Comparison of ENCODE assay signal across 1 cellular context in the genomic region with DNA sequence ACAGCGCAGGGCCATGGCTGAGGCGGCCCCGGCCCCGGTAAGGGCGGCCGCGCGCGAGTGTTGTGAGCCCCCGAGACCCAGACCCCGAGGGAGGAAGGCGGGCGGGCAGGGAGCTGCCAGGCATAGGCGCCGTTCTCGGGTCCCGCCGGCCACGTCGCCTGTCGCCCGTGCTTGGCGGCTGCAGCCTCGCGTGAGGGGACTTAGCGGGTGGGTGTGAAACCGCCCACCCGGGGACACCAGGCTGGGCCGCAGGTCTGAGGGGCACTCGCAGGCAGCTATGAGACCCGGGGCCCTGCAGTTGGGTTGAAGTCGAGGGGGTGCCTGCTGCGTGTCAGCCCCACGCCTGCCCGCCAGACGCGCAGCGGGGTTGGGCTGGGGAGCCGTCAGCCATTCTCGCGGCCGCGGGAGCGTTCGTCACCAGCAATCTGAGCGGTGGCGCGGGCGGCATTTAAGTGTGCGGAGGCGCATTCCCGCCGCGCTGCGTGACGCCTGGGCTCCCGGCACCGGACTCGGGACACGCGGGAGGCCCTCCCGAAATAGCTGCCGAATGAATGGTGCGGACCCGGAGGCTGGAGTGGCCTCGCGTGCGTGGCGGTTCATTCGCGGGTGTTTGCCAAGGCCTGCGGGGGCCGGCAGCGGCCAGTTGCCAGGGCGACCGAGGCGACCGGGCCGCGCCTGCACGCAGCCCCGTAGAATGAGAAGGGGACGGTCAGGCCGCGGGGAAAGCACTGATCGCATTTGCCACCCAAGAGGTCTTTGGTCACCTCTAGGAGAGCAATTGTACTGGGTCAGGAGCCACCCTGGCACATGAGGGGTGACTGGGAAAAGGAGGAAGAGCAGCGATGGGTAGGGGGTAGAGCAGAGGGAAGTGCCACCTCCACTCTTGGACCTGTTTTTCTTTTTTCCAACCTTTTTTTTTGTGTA.
TF ChIP-seq lines count a peak whose summit lies in the region.

No MANE protein-coding gene starts in this region.

TF ChIP-seq in K562, 482 proteins besides CTCF, POLR2A, EP300 and RAD21 (continued from another document and continues in another):
- TF ChIP-seq, protein P1, sequence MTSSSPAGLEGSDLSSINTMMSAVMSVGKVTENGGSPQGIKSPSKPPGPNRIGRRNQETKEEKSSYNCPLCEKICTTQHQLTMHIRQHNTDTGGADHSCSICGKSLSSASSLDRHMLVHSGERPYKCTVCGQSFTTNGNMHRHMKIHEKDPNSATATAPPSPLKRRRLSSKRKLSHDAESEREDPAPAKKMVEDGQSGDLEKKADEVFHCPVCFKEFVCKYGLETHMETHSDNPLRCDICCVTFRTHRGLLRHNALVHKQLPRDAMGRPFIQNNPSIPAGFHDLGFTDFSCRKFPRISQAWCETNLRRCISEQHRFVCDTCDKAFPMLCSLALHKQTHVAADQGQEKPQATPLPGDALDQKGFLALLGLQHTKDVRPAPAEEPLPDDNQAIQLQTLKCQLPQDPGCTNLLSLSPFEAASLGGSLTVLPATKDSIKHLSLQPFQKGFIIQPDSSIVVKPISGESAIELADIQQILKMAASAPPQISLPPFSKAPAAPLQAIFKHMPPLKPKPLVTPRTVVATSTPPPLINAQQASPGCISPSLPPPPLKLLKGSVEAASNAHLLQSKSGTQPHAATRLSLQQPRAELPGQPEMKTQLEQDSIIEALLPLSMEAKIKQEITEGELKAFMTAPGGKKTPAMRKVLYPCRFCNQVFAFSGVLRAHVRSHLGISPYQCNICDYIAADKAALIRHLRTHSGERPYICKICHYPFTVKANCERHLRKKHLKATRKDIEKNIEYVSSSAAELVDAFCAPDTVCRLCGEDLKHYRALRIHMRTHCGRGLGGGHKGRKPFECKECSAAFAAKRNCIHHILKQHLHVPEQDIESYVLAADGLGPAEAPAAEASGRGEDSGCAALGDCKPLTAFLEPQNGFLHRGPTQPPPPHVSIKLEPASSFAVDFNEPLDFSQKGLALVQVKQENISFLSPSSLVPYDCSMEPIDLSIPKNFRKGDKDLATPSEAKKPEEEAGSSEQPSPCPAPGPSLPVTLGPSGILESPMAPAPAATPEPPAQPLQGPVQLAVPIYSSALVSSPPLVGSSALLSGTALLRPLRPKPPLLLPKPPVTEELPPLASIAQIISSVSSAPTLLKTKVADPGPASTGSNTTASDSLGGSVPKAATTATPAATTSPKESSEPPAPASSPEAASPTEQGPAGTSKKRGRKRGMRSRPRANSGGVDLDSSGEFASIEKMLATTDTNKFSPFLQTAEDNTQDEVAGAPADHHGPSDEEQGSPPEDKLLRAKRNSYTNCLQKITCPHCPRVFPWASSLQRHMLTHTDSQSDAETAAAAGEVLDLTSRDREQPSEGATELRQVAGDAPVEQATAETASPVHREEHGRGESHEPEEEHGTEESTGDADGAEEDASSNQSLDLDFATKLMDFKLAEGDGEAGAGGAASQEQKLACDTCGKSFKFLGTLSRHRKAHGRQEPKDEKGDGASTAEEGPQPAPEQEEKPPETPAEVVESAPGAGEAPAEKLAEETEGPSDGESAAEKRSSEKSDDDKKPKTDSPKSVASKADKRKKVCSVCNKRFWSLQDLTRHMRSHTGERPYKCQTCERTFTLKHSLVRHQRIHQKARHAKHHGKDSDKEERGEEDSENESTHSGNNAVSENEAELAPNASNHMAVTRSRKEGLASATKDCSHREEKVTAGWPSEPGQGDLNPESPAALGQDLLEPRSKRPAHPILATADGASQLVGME (CRISPR knock-in tag; IDR thresholded peaks at IDR 0.05), result peak; percentile 74
- TF ChIP-seq YBX1 (IDR thresholded peaks at IDR 0.05) (no peak), TCF3 (CRISPR knock-in tag; IDR thresholded peaks at IDR 0.05) (no peak), PRPF4 (IDR thresholded peaks at IDR 0.05; ENCODE audit: insufficient read depth, low read depth, low read length, poor library complexity, severe bottlenecking) (peak; percentile 54), KLF13 (tag; IDR thresholded peaks at IDR 0.05; ENCODE audit: borderline replicate concordance, low read depth) (no peak), KDM5B (IDR thresholded peaks at IDR 0.05; ENCODE audit: insufficient replicate concordance, low read depth, low read length) (peak; percentile 80), ZNF24 (IDR thresholded peaks at IDR 0.05) (no peak), RUNX1 (IDR thresholded peaks at IDR 0.05; ENCODE audit: low read depth) (no peak), ETS2 (tag; IDR thresholded peaks at IDR 0.05; ENCODE audit: borderline replicate concordance, poor library complexity, severe bottlenecking) (no peak), CC2D1A (IDR thresholded peaks at IDR 0.05) (no peak), ESRRA (IDR thresholded peaks at IDR 0.05; ENCODE audit: borderline replicate concordance, low read depth) (no peak), CREB3 (tag; conservative IDR thresholded peaks at IDR 0.05; ENCODE audit: low read depth) (no peak), MTF1 (CRISPR knock-in tag; IDR thresholded peaks at IDR 0.05; ENCODE audit: borderline replicate concordance) (no peak), EZH2 (IDR thresholded peaks at IDR 0.05; ENCODE audit: borderline replicate concordance, low read depth, low read length) (no peak), NELFE (IDR thresholded peaks at IDR 0.05; ENCODE audit: insufficient read depth, insufficient read length) (no peak), ETV1 (tag; conservative IDR thresholded peaks at IDR 0.05; ENCODE audit: low read depth) (no peak), TSC22D4 (tag; IDR thresholded peaks at IDR 0.05) (no peak), NEUROD1 (IDR thresholded peaks at IDR 0.05; ENCODE audit: borderline replicate concordance, low read depth, low read length, partially characterized antibody) (peak; percentile 15), FOXA1 (IDR thresholded peaks at IDR 0.05; ENCODE audit: borderline replicate concordance) (no peak), ZNF707 (CRISPR knock-in tag; conservative IDR thresholded peaks at IDR 0.05) (no peak), PREB (CRISPR knock-in tag; IDR thresholded peaks at IDR 0.05) (no peak), ZBTB43 (CRISPR knock-in tag; IDR thresholded peaks at IDR 0.05) (0 out of 2 replicates have a peak, but pooled peaks have one; percentile 79), SRSF3 (IDR thresholded peaks at IDR 0.05; ENCODE audit: insufficient read depth, low read length) (0 out of 2 replicates have a peak, but pooled peaks have one; percentile 26), FOXK1 (CRISPR knock-in tag; IDR thresholded peaks at IDR 0.05; ENCODE audit: borderline replicate concordance) (peak; percentile 86; the same call in 1 of the 2 replicates), CXXC5 (CRISPR knock-in tag; IDR thresholded peaks at IDR 0.05) (peak; percentile 5), PCBP1 (IDR thresholded peaks at IDR 0.05; ENCODE audit: low read depth, low read length, poor library complexity, severe bottlenecking) (peak; percentile 68), NR2C2 (CRISPR knock-in tag; IDR thresholded peaks at IDR 0.05) (no peak), NR2C2 (tag; IDR thresholded peaks at IDR 0.05) (no peak), ZNF717 (CRISPR knock-in tag; IDR thresholded peaks at IDR 0.05) (no peak), ZNF740 (CRISPR knock-in tag; IDR thresholded peaks at IDR 0.05) (no peak), ZNF740 (tag; IDR thresholded peaks at IDR 0.05) (no peak), SUPT5H (IDR thresholded peaks at IDR 0.05) (peak; percentile 31; the same call in 1 of the 2 replicates), HNRNPK (IDR thresholded peaks at IDR 0.05; ENCODE audit: low read depth, low read length, poor library complexity, severe bottlenecking) (peak; percentile 14), SLC30A9 (CRISPR knock-in tag; IDR thresholded peaks at IDR 0.05) (no peak), MECOM (CRISPR knock-in tag; IDR thresholded peaks at IDR 0.05) (no peak), SPI1 (IDR thresholded peaks at IDR 0.05; ENCODE audit: borderline replicate concordance, low read depth, low read length) (peak; percentile 33; the same call in 1 of the 2 replicates), TGIF2 (CRISPR knock-in tag; IDR thresholded peaks at IDR 0.05) (peak; percentile 75; the same call in 1 of the 2 replicates)
- TF ChIP-seq, protein P2, sequence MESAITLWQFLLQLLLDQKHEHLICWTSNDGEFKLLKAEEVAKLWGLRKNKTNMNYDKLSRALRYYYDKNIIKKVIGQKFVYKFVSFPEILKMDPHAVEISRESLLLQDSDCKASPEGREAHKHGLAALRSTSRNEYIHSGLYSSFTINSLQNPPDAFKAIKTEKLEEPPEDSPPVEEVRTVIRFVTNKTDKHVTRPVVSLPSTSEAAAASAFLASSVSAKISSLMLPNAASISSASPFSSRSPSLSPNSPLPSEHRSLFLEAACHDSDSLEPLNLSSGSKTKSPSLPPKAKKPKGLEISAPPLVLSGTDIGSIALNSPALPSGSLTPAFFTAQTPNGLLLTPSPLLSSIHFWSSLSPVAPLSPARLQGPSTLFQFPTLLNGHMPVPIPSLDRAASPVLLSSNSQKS (CRISPR knock-in tag; IDR thresholded peaks at IDR 0.05), result no peak
- TF ChIP-seq, protein P3, sequence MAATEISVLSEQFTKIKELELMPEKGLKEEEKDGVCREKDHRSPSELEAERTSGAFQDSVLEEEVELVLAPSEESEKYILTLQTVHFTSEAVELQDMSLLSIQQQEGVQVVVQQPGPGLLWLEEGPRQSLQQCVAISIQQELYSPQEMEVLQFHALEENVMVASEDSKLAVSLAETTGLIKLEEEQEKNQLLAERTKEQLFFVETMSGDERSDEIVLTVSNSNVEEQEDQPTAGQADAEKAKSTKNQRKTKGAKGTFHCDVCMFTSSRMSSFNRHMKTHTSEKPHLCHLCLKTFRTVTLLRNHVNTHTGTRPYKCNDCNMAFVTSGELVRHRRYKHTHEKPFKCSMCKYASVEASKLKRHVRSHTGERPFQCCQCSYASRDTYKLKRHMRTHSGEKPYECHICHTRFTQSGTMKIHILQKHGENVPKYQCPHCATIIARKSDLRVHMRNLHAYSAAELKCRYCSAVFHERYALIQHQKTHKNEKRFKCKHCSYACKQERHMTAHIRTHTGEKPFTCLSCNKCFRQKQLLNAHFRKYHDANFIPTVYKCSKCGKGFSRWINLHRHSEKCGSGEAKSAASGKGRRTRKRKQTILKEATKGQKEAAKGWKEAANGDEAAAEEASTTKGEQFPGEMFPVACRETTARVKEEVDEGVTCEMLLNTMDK (IDR thresholded peaks at IDR 0.05; ENCODE audit: borderline replicate concordance, insufficient read depth, low read depth, low read length, poor library complexity, severe bottlenecking), result no peak
- TF ChIP-seq, protein P4, sequence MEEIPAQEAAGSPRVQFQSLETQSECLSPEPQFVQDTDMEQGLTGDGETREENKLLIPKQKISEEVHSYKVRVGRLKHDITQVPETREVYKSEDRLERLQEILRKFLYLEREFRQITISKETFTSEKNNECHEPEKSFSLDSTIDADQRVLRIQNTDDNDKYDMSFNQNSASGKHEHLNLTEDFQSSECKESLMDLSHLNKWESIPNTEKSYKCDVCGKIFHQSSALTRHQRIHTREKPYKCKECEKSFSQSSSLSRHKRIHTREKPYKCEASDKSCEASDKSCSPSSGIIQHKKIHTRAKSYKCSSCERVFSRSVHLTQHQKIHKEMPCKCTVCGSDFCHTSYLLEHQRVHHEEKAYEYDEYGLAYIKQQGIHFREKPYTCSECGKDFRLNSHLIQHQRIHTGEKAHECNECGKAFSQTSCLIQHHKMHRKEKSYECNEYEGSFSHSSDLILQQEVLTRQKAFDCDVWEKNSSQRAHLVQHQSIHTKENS (CRISPR knock-in tag; IDR thresholded peaks at IDR 0.05), result no peak
